In the genomic region with DNA sequence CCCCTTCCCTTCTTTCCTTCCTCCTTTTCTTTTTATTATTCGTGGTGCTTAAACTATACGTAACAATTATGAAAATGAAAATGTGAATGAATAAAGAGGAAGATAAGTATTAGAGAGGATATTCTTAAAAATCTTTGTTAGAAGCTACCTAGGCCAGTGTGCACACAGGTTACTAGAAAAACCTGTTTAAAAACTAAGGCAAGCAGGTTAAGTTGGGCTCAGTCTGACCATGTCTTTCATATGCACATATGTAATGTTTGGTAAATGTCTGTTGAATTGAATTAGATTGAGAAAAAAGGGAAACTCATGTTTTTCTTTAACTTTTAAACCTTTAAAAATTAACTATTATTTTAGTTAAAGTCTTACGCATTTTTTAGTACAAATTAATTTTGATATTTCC, we compare ENCODE assay signal across 23 cellular contexts. TPM values are rescaled to one million over a fixed set of nuclear protein-coding genes. Genes with fewer than 3 reads are reported as not detected.
"Had no signal": no experiment of that assay in that cellular context is flagged by ENCODE, and none has a peak within 500 bp of the region (broad histone marks: within the 10 kb centered on the region; RNA-seq: fewer than 3 reads in every experiment).

No MANE protein-coding gene starts in this region.

- DNase-seq: colonic mucosa; dermis blood vessel endothelial cell; effector CD4-positive, alpha-beta T cell; heart left ventricle; hippocampal formation; islet precursor cell; mammary epithelial cell; naive thymus-derived CD8-positive, alpha-beta T cell; ovary; right cardiac atrium; small intestine; stimulated activated CD4-positive, alpha-beta T cell treated with anti-CD3 and anti-CD28 coated beads, Interleukin-12 subunit alpha, Interleukin-12 subunit beta, amount 100 ng/mL, for 4 hours; stimulated activated naive CD4-positive, alpha-beta T cell; stomach; substantia nigra; trophoblast cell; uterus had no signal

- H3K27ac ChIP-seq: heart left ventricle, ovary, stomach, thoracic aorta, uterus had no signal

- H3K36me3 ChIP-seq: colonic mucosa, heart left ventricle, ovary, stomach, thoracic aorta, uterus had no signal

- H3K4me1 Mint-ChIP-seq: naive thymus-derived CD8-positive, alpha-beta T cell had no signal

- H3K27me3 Mint-ChIP-seq: progenitor cell of endocrine pancreas had no signal

- H3K9me3 ChIP-seq: colonic mucosa, mucosa of descending colon, ovary, stomach, thoracic aorta, uterus had no signal

- H3K4me3 Mint-ChIP-seq: naive thymus-derived CD8-positive, alpha-beta T cell had no signal

- H3K9me3 Mint-ChIP-seq: naive thymus-derived CD8-positive, alpha-beta T cell had no signal

- ATAC-seq: heart left ventricle; left lobe of liver; naive thymus-derived CD8-positive, alpha-beta T cell; right cardiac atrium had no signal

- H3K27me3 ChIP-seq: colonic mucosa, heart left ventricle, ovary, stomach, uterus had no signal

- H3K4me3 ChIP-seq: colonic mucosa, heart left ventricle, mucosa of descending colon, ovary, stomach, thoracic aorta, uterus had no signal

- H3K27ac Mint-ChIP-seq: progenitor cell of endocrine pancreas had no signal

- H3K4me1 ChIP-seq: colonic mucosa, stomach, uterus had no signal

RNA-seq across cellular contexts. Expression of gene SHROOM3, which starts 7.8 kb away (rescaled TPM):
- total RNA-seq: naive thymus-derived CD8-positive, alpha-beta T cell had no signal
- polyA plus RNA-seq: naive thymus-derived CD8-positive, alpha-beta T cell had no signal

RNA-seq across cellular contexts. Expression of gene CCDC158, which starts 21.9 kb away (rescaled TPM):
- total RNA-seq: colonic mucosa; dermis blood vessel endothelial cell; glomerular endothelial cell; naive thymus-derived CD8-positive, alpha-beta T cell; progenitor cell of endocrine pancreas had no signal
- polyA plus RNA-seq: naive thymus-derived CD8-positive, alpha-beta T cell; neural cell; stomach had no signal
